28 cellular contexts compared by ENCODE assay signal in the genomic region with DNA sequence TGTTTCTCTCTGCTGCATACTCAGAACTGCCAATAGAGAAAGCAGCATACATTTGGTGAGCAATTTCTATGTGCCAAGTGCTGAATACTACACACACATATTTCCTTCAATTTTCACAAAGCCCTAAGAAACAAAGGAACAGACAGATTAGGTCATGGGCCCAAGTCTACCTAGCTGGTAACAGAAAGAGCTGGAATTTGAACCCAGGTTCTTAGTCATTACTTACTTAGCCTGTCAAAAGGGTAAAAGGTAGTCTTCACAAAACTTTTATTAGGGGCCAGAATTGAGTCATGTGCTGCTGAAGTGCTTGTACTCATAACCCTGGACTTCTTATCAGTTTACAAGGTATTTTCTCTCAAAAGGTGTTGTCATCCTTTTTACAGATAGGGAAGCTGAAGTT.
"Had no signal": no experiment of that assay in that cellular context is flagged by ENCODE, and none has a peak within 500 bp of the region (broad histone marks: within the 10 kb centered on the region; RNA-seq: fewer than 3 reads in every experiment).

No MANE protein-coding gene starts in this region.

- DNase-seq: activated B cell treated with CpG ODN at 0.5 μM for 24 hours; activated CD4-positive, alpha-beta T cell treated with anti-CD3 and anti-CD28 coated beads for 36 hours; activated CD4-positive, alpha-beta T cell treated with anti-CD3 and anti-CD28 coated beads, Interleukin-2, amount 50 U/mL, for 4 hours; activated CD8-positive, alpha-beta memory T cell treated with anti-CD3 and anti-CD28 coated beads for 24 hours; activated CD8-positive, alpha-beta memory T cell treated with anti-CD3 and anti-CD28 coated beads, Interleukin-2, amount 50 U/mL, for 4 hours; activated naive CD4-positive, alpha-beta T cell treated with anti-CD3 and anti-CD28 coated beads for 36 hours; activated T-cell treated with anti-CD3 and anti-CD28 coated beads, Interleukin-2, amount 50 U/mL, for 4 hours; amygdala; body of pancreas; dermis blood vessel endothelial cell; effector CD8-positive, alpha-beta T cell; foreskin melanocyte; glutamatergic neuron; hippocampal formation; mesenchymal stem cell; naive B cell; occipital lobe; posterior cingulate gyrus; stimulated activated CD4-positive, alpha-beta T cell treated with anti-CD3 and anti-CD28 coated beads, Interleukin-15, amount 100 ng/mL, for 24 hours; stimulated activated naive B cell treated with anti-CD40 and anti-IgM and Interleukin-4, amounts not matched to agents 10 μg/mL and 1 μg/mL and 100 μg/mL, for 72 hours; testis had no signal

- H3K27me3 ChIP-seq: body of pancreas, cardiac muscle cell, testis, vagina had no signal

- H3K27ac ChIP-seq: body of pancreas, cardiac muscle cell, testis, vagina had no signal

- H3K36me3 Mint-ChIP-seq: naive B cell; stimulated activated naive B cell treated with anti-CD40 and anti-IgM and Interleukin-4, amounts not matched to agents 10 μg/mL and 1 μg/mL and 100 μg/mL, for 72 hours; type B pancreatic cell had no signal

- H3K36me3 ChIP-seq: cardiac muscle cell, vagina had no signal

- H3K4me2 ChIP-seq: smooth muscle cell had no signal

- H3K4me3 ChIP-seq: body of pancreas, cardiac muscle cell, smooth muscle cell, testis, vagina had no signal

- H3K27me3 Mint-ChIP-seq: type B pancreatic cell had no signal

- ATAC-seq: activated CD4-positive, alpha-beta T cell treated with anti-CD3 and anti-CD28 coated beads for 36 hours; activated T-cell treated with anti-CD3 and anti-CD28 coated beads, Interleukin-2, amount 50 U/mL, for 4 hours; body of pancreas; sciatic nerve; stimulated activated naive B cell treated with anti-CD40 and anti-IgM and Interleukin-4, amounts not matched to agents 10 μg/mL and 1 μg/mL and 100 μg/mL, for 72 hours had no signal

- H3K9me3 Mint-ChIP-seq: T-helper 1 cell treated with Interleukin-12 subunit alpha and Interleukin-12 subunit beta and Interleukin-4 antibody, amounts not matched to agents 30 μg/mL and 1 μg/mL, for 36 hours had no signal

- H3K4me3 Mint-ChIP-seq: activated B cell treated with CpG ODN at 0.5 μM for 24 hours; activated CD4-positive, alpha-beta T cell treated with anti-CD3 and anti-CD28 coated beads for 36 hours; activated naive CD4-positive, alpha-beta T cell treated with anti-CD3 and anti-CD28 coated beads for 36 hours; activated T-cell treated with anti-CD3 and anti-CD28 coated beads, Interleukin-2, amount 50 U/mL, for 4 hours; naive B cell; neural crest cell; stimulated activated naive B cell treated with anti-CD40 and anti-IgM and Interleukin-4, amounts not matched to agents 10 μg/mL and 1 μg/mL and 100 μg/mL, for 72 hours; T-helper 1 cell treated with Interleukin-12 subunit alpha and Interleukin-12 subunit beta and Interleukin-4 antibody, amounts not matched to agents 30 μg/mL and 1 μg/mL, for 36 hours; type B pancreatic cell had no signal

- H3K4me1 Mint-ChIP-seq: activated B cell treated with CpG ODN at 0.5 μM for 24 hours; activated CD4-positive, alpha-beta T cell treated with anti-CD3 and anti-CD28 coated beads for 36 hours; naive B cell; neural crest cell; stimulated activated naive B cell treated with anti-CD40 and anti-IgM and Interleukin-4, amounts not matched to agents 10 μg/mL and 1 μg/mL and 100 μg/mL, for 72 hours had no signal

- H3K4me1 ChIP-seq: body of pancreas, testis, vagina had no signal

- H3K9me3 ChIP-seq: body of pancreas, testis, vagina had no signal

- H3K27ac Mint-ChIP-seq: activated B cell treated with CpG ODN at 0.5 μM for 24 hours; activated CD4-positive, alpha-beta T cell treated with anti-CD3 and anti-CD28 coated beads for 36 hours; activated naive CD4-positive, alpha-beta T cell treated with anti-CD3 and anti-CD28 coated beads for 36 hours; naive B cell; stimulated activated naive B cell treated with anti-CD40 and anti-IgM and Interleukin-4, amounts not matched to agents 10 μg/mL and 1 μg/mL and 100 μg/mL, for 72 hours; T-helper 1 cell treated with Interleukin-12 subunit alpha and Interleukin-12 subunit beta and Interleukin-4 antibody, amounts not matched to agents 30 μg/mL and 1 μg/mL, for 36 hours had no signal
